9 cellular contexts compared by ENCODE assay signal in genomic region chr2:240913810-240914644, GRCh38. TPM values are rescaled to one million over a fixed set of nuclear protein-coding genes. Genes with fewer than 3 reads are reported as not detected.
A peak's percentile ranks its signal among the peaks of the same experiment; 100 is the strongest.
DNase-seq lines count a peak whose midpoint lies in the region; ATAC-seq and TF ChIP-seq lines count a peak whose summit lies in the region.
"Had no signal": no experiment of that assay in that cellular context is flagged by ENCODE, and none has a peak within 500 bp of the region (broad histone marks: within the 10 kb centered on the region; RNA-seq: fewer than 3 reads in every experiment).

No MANE protein-coding gene starts in this region.

- ATAC-seq in right lobe of liver (peak; percentile 67 to 77 (median 71)), GM21723 (IDR thresholded peaks at IDR 0.05; ENCODE audit: unreplicated experiment) (no peak), GM18517 (IDR thresholded peaks at IDR 0.05; ENCODE audit: unreplicated experiment) (no peak)

- no peaks in the 10 kb centered on the region for H3K9me3 Mint-ChIP-seq in chondrocyte (ENCODE audit: low read depth)
- H3K9me3 Mint-ChIP-seq: central memory CD8-positive, alpha-beta T cell had no signal

- H3K4me1 ChIP-seq in right lobe of liver = peaks cover 0 to 8% (median 0%) of the 10 kb centered on the region in 4 donors

- no peaks in the 10 kb centered on the region for H3K27me3 ChIP-seq in right lobe of liver

- TF ChIP-seq POLR2A in right lobe of liver (IDR thresholded peaks at IDR 0.05) = no peak

- no peak overlapping the region for H3K27ac Mint-ChIP-seq in chondrocyte (ENCODE audit: unreplicated experiment)

- intact Hi-C loops in right lobe of liver (cut with DNase I) = loop anchor here in 1 of 2 donors (10.0 kb wide), 1 partner anchor 81 kb away; the partner anchor contains the start of gene SNED1

- no peak overlapping the region for H3K4me3 ChIP-seq in right lobe of liver

- DNase-seq in EH (ENCODE audit: low read depth) (peak; percentile 79), chondrocyte (ENCODE audit: low spot score) (no peak), right lobe of liver (peak in 2 of 3 donors; percentile 64 to 67)
- DNase-seq in activated CD4-positive, alpha-beta T cell treated with anti-CD3 and anti-CD28 coated beads for 1 hour = peak; percentile 43
- DNase-seq in stimulated activated CD8-positive, alpha-beta memory T cell treated with anti-CD3 and anti-CD28 coated beads, Interleukin-15, amount 100 ng/mL, for 1 hour (ENCODE audit: low read depth) = peak; percentile 46

- WGBS in right lobe of liver (ENCODE audit: insufficient coverage, low coverage, low lambda C conversion rate, missing lambda C conversion rate) = no CpG with 5 or more reads among the region's 36 CpGs

- no peak overlapping the region for H3K27ac ChIP-seq in right lobe of liver

- H3K36me3 ChIP-seq in right lobe of liver = no peaks in the 10 kb centered on the region

- H3K9me3 ChIP-seq in right lobe of liver = no peaks in the 10 kb centered on the region

- TF ChIP-seq CTCF in LNCAP (IDR thresholded peaks at IDR 0.05) (peak; percentile 96), chondrocyte (IDR thresholded peaks at IDR 0.05) (peak; percentile 98), right lobe of liver (IDR thresholded peaks at IDR 0.05) (peak; percentile 70 to 91 (median 86))

- H3K4me1 Mint-ChIP-seq in chondrocyte (ENCODE audit: low read depth) = peaks cover 10% of the 10 kb centered on the region
- H3K4me1 Mint-ChIP-seq: central memory CD8-positive, alpha-beta T cell had no signal

- H3K27me3 Mint-ChIP-seq in chondrocyte (ENCODE audit: low read depth) = peaks cover 12% of the 10 kb centered on the region

- no peak overlapping the region for H3K4me3 Mint-ChIP-seq in chondrocyte (ENCODE audit: unreplicated experiment)
- H3K4me3 Mint-ChIP-seq: central memory CD8-positive, alpha-beta T cell had no signal

- no peaks in the 10 kb centered on the region for H3K36me3 Mint-ChIP-seq in chondrocyte (ENCODE audit: low read depth)

RNA-seq across cellular contexts. Expression of gene CROCC2, which starts 7.9 kb away (rescaled TPM):
- total RNA-seq in chondrocyte (not detected in 3 replicates), right lobe of liver (under 1 TPM in 5 of 6 experiments, not detected in 1; 0.06 to 0.15 (median 0.12) TPM)

RNA-seq across cellular contexts. Expression of gene MAB21L4, which starts 18.1 kb away (rescaled TPM):
- not detected in 3 replicates for total RNA-seq in chondrocyte
- 10 to 100 TPM in 1 of 6 experiments, 1 to 10 TPM in 5; 3.7 to 17.0 (median 5.2) TPM for total RNA-seq in right lobe of liver

RNA-seq across cellular contexts. Expression of gene AGXT, which starts 45.4 kb away (rescaled TPM):
- total RNA-seq in chondrocyte (not detected in 3 replicates), right lobe of liver (1,000 to 10,000 TPM in 4 of 6 experiments, 100 to 1,000 TPM in 2; 744 to 1,833 (median 1,254) TPM)

Comparison
In these comparisons a context has a peak if more than half of its experiments do, and no peak if none do; other contexts are left out.
1. ATAC-seq: peak in right lobe of liver (4 of 4); none in GM21723 (single experiment) and GM18517 (single experiment).
2. RNA of gene AGXT, which starts 45.4 kb away (total RNA-seq): 744 to 1,833 TPM in right lobe of liver; not detected in chondrocyte; every median in the first group is over 100 times any median in the second.
3. Peak in every context shown above with its lines, with median percentiles within 50 percentile points of each other: CTCF ChIP-seq.